1 cellular context compared by ENCODE assay signal in the genomic region with DNA sequence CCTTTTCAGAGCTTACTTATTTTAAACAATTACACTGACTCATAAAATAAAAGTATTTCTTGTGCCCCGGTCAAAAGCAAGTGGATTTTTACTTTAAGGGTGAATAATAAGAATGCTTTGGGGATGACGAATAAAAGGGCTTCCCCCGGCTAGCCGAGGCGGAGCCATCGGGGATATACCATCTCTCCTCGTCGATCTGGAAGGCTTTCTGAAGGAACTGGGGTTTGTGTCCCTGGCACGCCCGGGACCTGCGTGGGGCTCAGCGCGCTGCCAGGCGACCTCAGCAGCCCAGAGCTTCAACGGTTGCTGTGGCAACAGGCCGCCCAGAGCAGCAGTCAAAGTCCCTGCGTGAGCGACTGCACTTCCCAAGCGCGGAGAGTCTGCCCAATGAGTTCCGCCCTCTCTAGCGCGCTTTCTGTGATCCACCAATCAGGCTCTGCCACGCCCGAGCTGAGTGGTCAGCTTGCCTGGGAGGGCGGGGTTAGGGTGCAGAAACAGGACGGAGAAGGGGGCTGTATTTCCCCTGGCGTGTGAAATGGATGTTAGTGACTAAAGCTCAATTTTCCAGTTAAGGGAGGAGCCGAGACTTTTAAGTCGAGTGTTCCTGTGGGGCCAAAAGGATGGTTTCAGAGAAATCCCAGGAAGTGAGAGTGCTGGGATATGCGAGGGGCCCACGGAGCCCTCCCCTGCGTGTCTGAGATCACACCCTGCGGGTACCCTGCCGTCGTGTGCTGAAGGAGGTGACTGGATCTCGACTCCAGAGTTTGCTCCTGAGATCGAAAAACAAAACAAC.
TF ChIP-seq lines count a peak whose summit lies in the region.

No MANE protein-coding gene starts in this region.

TF ChIP-seq in K562, 482 proteins besides CTCF, POLR2A, EP300 and RAD21 (continued from another document and continues in another):
- 0 out of 2 replicates have a peak, but pooled peaks have one; percentile 41 for TF ChIP-seq KAT7 (CRISPR knock-in tag; IDR thresholded peaks at IDR 0.05; ENCODE audit: borderline replicate concordance)
- no peak for TF ChIP-seq HEY1 (CRISPR knock-in tag; IDR thresholded peaks at IDR 0.05; ENCODE audit: borderline replicate concordance)
- no peak for TF ChIP-seq KLF13 (tag; IDR thresholded peaks at IDR 0.05; ENCODE audit: borderline replicate concordance, low read depth)
- TF ChIP-seq RBFOX2 (IDR thresholded peaks at IDR 0.05; ENCODE audit: low read depth, low read length) = peak; percentile 75
- TF ChIP-seq WHSC1 (IDR thresholded peaks at IDR 0.05; ENCODE audit: low read length) = no peak
- no peak for TF ChIP-seq NFIC (IDR thresholded peaks at IDR 0.05)
- TF ChIP-seq, protein P1, sequence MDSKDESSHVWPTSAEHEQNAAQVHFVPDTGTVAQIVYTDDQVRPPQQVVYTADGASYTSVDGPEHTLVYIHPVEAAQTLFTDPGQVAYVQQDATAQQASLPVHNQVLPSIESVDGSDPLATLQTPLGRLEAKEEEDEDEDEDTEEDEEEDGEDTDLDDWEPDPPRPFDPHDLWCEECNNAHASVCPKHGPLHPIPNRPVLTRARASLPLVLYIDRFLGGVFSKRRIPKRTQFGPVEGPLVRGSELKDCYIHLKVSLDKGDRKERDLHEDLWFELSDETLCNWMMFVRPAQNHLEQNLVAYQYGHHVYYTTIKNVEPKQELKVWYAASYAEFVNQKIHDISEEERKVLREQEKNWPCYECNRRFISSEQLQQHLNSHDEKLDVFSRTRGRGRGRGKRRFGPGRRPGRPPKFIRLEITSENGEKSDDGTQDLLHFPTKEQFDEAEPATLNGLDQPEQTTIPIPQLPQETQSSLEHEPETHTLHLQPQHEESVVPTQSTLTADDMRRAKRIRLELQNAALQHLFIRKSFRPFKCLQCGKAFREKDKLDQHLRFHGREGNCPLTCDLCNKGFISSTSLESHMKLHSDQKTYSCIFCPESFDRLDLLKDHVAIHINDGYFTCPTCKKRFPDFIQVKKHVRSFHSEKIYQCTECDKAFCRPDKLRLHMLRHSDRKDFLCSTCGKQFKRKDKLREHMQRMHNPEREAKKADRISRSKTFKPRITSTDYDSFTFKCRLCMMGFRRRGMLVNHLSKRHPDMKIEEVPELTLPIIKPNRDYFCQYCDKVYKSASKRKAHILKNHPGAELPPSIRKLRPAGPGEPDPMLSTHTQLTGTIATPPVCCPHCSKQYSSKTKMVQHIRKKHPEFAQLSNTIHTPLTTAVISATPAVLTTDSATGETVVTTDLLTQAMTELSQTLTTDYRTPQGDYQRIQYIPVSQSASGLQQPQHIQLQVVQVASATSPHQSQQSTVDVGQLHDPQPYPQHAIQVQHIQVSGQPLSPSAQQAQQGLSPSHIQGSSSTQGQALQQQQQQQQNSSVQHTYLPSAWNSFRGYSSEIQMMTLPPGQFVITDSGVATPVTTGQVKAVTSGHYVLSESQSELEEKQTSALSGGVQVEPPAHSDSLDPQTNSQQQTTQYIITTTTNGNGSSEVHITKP (IDR thresholded peaks at IDR 0.05; ENCODE audit: partially characterized antibody) = peak; percentile 98
- peak; percentile 97 for TF ChIP-seq MYNN (IDR thresholded peaks at IDR 0.05)
- TF ChIP-seq MYNN (CRISPR knock-in tag; IDR thresholded peaks at IDR 0.05) = no peak
- no peak for TF ChIP-seq ZNF76 (CRISPR knock-in tag; IDR thresholded peaks at IDR 0.05; ENCODE audit: borderline replicate concordance)
- no peak for TF ChIP-seq FOXP1 (CRISPR knock-in tag; IDR thresholded peaks at IDR 0.05)
- TF ChIP-seq ASH1L (IDR thresholded peaks at IDR 0.05; ENCODE audit: borderline replicate concordance, low read depth, partially characterized antibody) = peak; percentile 80
- no peak for TF ChIP-seq NCOR1 (IDR thresholded peaks at IDR 0.05)
- TF ChIP-seq, protein P2, sequence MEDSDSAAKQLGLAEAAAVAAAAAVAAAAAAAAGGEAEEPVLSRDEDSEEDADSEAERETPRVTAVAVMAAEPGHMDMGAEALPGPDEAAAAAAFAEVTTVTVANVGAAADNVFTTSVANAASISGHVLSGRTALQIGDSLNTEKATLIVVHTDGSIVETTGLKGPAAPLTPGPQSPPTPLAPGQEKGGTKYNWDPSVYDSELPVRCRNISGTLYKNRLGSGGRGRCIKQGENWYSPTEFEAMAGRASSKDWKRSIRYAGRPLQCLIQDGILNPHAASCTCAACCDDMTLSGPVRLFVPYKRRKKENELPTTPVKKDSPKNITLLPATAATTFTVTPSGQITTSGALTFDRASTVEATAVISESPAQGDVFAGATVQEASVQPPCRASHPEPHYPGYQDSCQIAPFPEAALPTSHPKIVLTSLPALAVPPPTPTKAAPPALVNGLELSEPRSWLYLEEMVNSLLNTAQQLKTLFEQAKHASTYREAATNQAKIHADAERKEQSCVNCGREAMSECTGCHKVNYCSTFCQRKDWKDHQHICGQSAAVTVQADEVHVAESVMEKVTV (CRISPR knock-in tag; IDR thresholded peaks at IDR 0.05) = no peak
- TF ChIP-seq ZNF41 (CRISPR knock-in tag; conservative IDR thresholded peaks at IDR 0.05) = no peak
- TF ChIP-seq, protein P3, sequence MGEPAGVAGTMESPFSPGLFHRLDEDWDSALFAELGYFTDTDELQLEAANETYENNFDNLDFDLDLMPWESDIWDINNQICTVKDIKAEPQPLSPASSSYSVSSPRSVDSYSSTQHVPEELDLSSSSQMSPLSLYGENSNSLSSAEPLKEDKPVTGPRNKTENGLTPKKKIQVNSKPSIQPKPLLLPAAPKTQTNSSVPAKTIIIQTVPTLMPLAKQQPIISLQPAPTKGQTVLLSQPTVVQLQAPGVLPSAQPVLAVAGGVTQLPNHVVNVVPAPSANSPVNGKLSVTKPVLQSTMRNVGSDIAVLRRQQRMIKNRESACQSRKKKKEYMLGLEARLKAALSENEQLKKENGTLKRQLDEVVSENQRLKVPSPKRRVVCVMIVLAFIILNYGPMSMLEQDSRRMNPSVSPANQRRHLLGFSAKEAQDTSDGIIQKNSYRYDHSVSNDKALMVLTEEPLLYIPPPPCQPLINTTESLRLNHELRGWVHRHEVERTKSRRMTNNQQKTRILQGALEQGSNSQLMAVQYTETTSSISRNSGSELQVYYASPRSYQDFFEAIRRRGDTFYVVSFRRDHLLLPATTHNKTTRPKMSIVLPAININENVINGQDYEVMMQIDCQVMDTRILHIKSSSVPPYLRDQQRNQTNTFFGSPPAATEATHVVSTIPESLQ (CRISPR knock-in tag; IDR thresholded peaks at IDR 0.05) = no peak; the same call in 1 of the 2 replicates
- TF ChIP-seq RBM34 (IDR thresholded peaks at IDR 0.05; ENCODE audit: borderline replicate concordance, insufficient read depth, low read length) = no peak
- TF ChIP-seq FOXA1 (IDR thresholded peaks at IDR 0.05; ENCODE audit: borderline replicate concordance) = no peak
- TF ChIP-seq ZBTB2 (IDR thresholded peaks at IDR 0.05) = no peak
- TF ChIP-seq ZNF282 (CRISPR knock-in tag; IDR thresholded peaks at IDR 0.05) = no peak
- TF ChIP-seq PKNOX1 (IDR thresholded peaks at IDR 0.05) = peak; percentile 65
- TF ChIP-seq, protein P4, sequence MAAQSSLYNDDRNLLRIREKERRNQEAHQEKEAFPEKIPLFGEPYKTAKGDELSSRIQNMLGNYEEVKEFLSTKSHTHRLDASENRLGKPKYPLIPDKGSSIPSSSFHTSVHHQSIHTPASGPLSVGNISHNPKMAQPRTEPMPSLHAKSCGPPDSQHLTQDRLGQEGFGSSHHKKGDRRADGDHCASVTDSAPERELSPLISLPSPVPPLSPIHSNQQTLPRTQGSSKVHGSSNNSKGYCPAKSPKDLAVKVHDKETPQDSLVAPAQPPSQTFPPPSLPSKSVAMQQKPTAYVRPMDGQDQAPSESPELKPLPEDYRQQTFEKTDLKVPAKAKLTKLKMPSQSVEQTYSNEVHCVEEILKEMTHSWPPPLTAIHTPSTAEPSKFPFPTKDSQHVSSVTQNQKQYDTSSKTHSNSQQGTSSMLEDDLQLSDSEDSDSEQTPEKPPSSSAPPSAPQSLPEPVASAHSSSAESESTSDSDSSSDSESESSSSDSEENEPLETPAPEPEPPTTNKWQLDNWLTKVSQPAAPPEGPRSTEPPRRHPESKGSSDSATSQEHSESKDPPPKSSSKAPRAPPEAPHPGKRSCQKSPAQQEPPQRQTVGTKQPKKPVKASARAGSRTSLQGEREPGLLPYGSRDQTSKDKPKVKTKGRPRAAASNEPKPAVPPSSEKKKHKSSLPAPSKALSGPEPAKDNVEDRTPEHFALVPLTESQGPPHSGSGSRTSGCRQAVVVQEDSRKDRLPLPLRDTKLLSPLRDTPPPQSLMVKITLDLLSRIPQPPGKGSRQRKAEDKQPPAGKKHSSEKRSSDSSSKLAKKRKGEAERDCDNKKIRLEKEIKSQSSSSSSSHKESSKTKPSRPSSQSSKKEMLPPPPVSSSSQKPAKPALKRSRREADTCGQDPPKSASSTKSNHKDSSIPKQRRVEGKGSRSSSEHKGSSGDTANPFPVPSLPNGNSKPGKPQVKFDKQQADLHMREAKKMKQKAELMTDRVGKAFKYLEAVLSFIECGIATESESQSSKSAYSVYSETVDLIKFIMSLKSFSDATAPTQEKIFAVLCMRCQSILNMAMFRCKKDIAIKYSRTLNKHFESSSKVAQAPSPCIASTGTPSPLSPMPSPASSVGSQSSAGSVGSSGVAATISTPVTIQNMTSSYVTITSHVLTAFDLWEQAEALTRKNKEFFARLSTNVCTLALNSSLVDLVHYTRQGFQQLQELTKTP (IDR thresholded peaks at IDR 0.05; ENCODE audit: low read depth in 1 of 2, partially characterized antibody in 2 of 2) = no peak
- no peak for TF ChIP-seq LARP7 (IDR thresholded peaks at IDR 0.05)
- TF ChIP-seq NFE2L1 (tag; IDR thresholded peaks at IDR 0.05; ENCODE audit: borderline replicate concordance, low read depth) = no peak
- TF ChIP-seq GABPB2 (CRISPR knock-in tag; conservative IDR thresholded peaks at IDR 0.05) = no peak
- TF ChIP-seq RREB1 (CRISPR knock-in tag; IDR thresholded peaks at IDR 0.05) = no peak
- TF ChIP-seq ZNF830 (CRISPR knock-in tag; IDR thresholded peaks at IDR 0.05) = no peak
- TF ChIP-seq ZNF586 (CRISPR knock-in tag; conservative IDR thresholded peaks at IDR 0.05) = no peak
- TF ChIP-seq XRCC4 (IDR thresholded peaks at IDR 0.05; ENCODE audit: extremely low read depth, insufficient read depth, insufficient read length) = no peak
- TF ChIP-seq RFX5 (IDR thresholded peaks at IDR 0.05; ENCODE audit: low read depth, low read length) = no peak
- TF ChIP-seq RFX7 (CRISPR knock-in tag; IDR thresholded peaks at IDR 0.05) = no peak
- no peak for TF ChIP-seq BCOR (IDR thresholded peaks at IDR 0.05)
- no peak for TF ChIP-seq CBX5 (IDR thresholded peaks at IDR 0.05; ENCODE audit: borderline replicate concordance, low read depth)
- TF ChIP-seq SAP30 (IDR thresholded peaks at IDR 0.05; ENCODE audit: borderline replicate concordance, insufficient read depth, low read depth, low read length, poor library complexity, severe bottlenecking) = no peak
- TF ChIP-seq RBM25 (IDR thresholded peaks at IDR 0.05; ENCODE audit: low read depth, low read length, severe bottlenecking) = peak; percentile 59
- TF ChIP-seq POLR2H (tag; IDR thresholded peaks at IDR 0.05; ENCODE audit: low read depth) = peak; percentile 47; the same call in 1 of the 2 replicates
- TF ChIP-seq CCNT2 (IDR thresholded peaks at IDR 0.05; ENCODE audit: borderline replicate concordance, extremely low read depth, insufficient read length, low read depth, low read length) = no peak
